20 cellular contexts compared by ENCODE assay signal in genomic region chr10:48478980-48479811, GRCh38.
DNase-seq lines count a peak whose midpoint lies in the region; ATAC-seq, FAIRE-seq and TF ChIP-seq lines count a peak whose summit lies in the region.
"Had no signal": no experiment of that assay in that cellular context is flagged by ENCODE, and none has a peak within 500 bp of the region (broad histone marks: within the 10 kb centered on the region; RNA-seq: fewer than 3 reads in every experiment).

No MANE protein-coding gene starts in this region.

- no peaks in the 10 kb centered on the region for H3K4me1 Mint-ChIP-seq in activated CD4-positive, alpha-beta T cell treated with anti-CD3 and anti-CD28 coated beads for 36 hours
- H3K4me1 Mint-ChIP-seq in WTC11, result peaks cover 60% of the 10 kb centered on the region
- H3K4me1 Mint-ChIP-seq: IgD-negative memory B cell; stimulated activated effector memory CD8-positive, alpha-beta T cell treated with anti-CD3 and anti-CD28 coated beads, Interleukin-12 subunit alpha, Interleukin-12 subunit beta, amount 100 ng/mL, for 72 hours; T-cell had no signal

- H4K8ac ChIP-seq in H1 (ENCODE audit: extremely low read depth, insufficient read depth, low read length), result no peak overlapping the region

- TF ChIP-seq CTCF in H1 (IDR thresholded peaks at IDR 0.05; ENCODE audit: control extremely low read depth in 1 of 3, insufficient read depth in 1 of 3, low read depth in 1 of 3, low read length in 3 of 3) (no peak), WTC11 (IDR thresholded peaks at IDR 0.05) (no peak)

- H3K14ac ChIP-seq in H1 (ENCODE audit: insufficient read length), result no peak overlapping the region

- no peak overlapping the region for H3K4me3 Mint-ChIP-seq in activated CD4-positive, alpha-beta T cell treated with anti-CD3 and anti-CD28 coated beads for 36 hours
- no peak overlapping the region for H3K4me3 Mint-ChIP-seq in WTC11
- H3K4me3 Mint-ChIP-seq: activated naive CD4-positive, alpha-beta T cell treated with anti-CD3 and anti-CD28 coated beads for 36 hours; IgD-negative memory B cell; stimulated activated effector memory CD8-positive, alpha-beta T cell treated with anti-CD3 and anti-CD28 coated beads, Interleukin-12 subunit alpha, Interleukin-12 subunit beta, amount 100 ng/mL, for 72 hours; T-cell had no signal

- no peak for TF ChIP-seq EP300 in H1 (IDR thresholded peaks at IDR 0.05; ENCODE audit: borderline replicate concordance in 1 of 2, low read depth in 2 of 2, low read length in 2 of 2)

- FAIRE-seq in H1 (lab: Jason Lieb, UNC), result no peak

- no peak overlapping the region for H3K4ac ChIP-seq in H1 (replicated peaks; ENCODE audit: insufficient read length, low read depth, low read length)

- no peak overlapping the region for H2AK5ac ChIP-seq in H1 (ENCODE audit: low read depth, low read length)

- H3K9me3 Mint-ChIP-seq in activated CD4-positive, alpha-beta T cell treated with anti-CD3 and anti-CD28 coated beads for 36 hours (ENCODE audit: low read depth), result no peaks in the 10 kb centered on the region
- H3K9me3 Mint-ChIP-seq in WTC11, result peaks cover 3% of the 10 kb centered on the region; the same call in 1 of the 2 replicates
- H3K9me3 Mint-ChIP-seq: activated naive CD4-positive, alpha-beta T cell treated with anti-CD3 and anti-CD28 coated beads for 36 hours; stimulated activated effector memory CD8-positive, alpha-beta T cell treated with anti-CD3 and anti-CD28 coated beads, Interleukin-12 subunit alpha, Interleukin-12 subunit beta, amount 100 ng/mL, for 72 hours; T-cell had no signal

- no peaks in the 10 kb centered on the region for H3K36me3 Mint-ChIP-seq in activated CD4-positive, alpha-beta T cell treated with anti-CD3 and anti-CD28 coated beads for 36 hours (ENCODE audit: low read depth)
- H3K36me3 Mint-ChIP-seq in WTC11, result no peaks in the 10 kb centered on the region; the same call in 1 of the 2 replicates
- H3K36me3 Mint-ChIP-seq: IgD-negative memory B cell; stimulated activated effector memory CD8-positive, alpha-beta T cell treated with anti-CD3 and anti-CD28 coated beads, Interleukin-12 subunit alpha, Interleukin-12 subunit beta, amount 100 ng/mL, for 72 hours; T-cell had no signal

- H3K36me3 ChIP-seq in H1 (ENCODE audit: control insufficient read depth in 2 of 4, insufficient read depth in 4 of 4, low read length in 3 of 4), result no peaks in the 10 kb centered on the region
- H3K36me3 ChIP-seq: thyroid gland had no signal

- peaks cover 0 to 9% (median 1%) of the 10 kb centered on the region in 4 experiments; a peak in 3 of 7 replicates for H3K4me1 ChIP-seq in H1 (replicated peaks in 1 of 4; ENCODE audit: control insufficient read depth in 3 of 4, insufficient read depth in 4 of 4, low read length in 3 of 4)

- H3K4me2 ChIP-seq in H1 (ENCODE audit: insufficient read depth in 1 of 2, low read depth in 2 of 2, low read length in 2 of 2), result no peak overlapping the region

- no peak overlapping the region for H2AFZ ChIP-seq in H1 (ENCODE audit: low read length)

- no peak for TF ChIP-seq RAD21 in H1 (IDR thresholded peaks at IDR 0.05 in 1 of 2, conservative IDR thresholded peaks at IDR 0.05 in 1 of 2; ENCODE audit: low read depth in 2 of 2, low read length in 2 of 2)

- DNase-seq in activated CD8-positive, alpha-beta memory T cell treated with anti-CD3 and anti-CD28 coated beads for 24 hours, result peak; percentile 47
- DNase-seq in activated CD8-positive, alpha-beta memory T cell treated with anti-CD3 and anti-CD28 coated beads, Interleukin-2, amount 50 U/mL, for 4 hours, result no peak
- peak; percentile 17 for DNase-seq in NOMO-1 treated with dmso at 0.1 percent for 144 hours (lab: John Stamatoyannopoulos, UW; ENCODE audit: unreplicated experiment)
- DNase-seq in H1 (ENCODE audit: low read depth in 1 of 2, low spot score in 2 of 2), result no peak
- peak; percentile 10 for DNase-seq in stimulated activated CD8-positive, alpha-beta memory T cell treated with anti-CD3 and anti-CD28 coated beads, Interleukin-4, amount 100 ng/mL, for 48 hours
- no peak for DNase-seq in activated CD4-positive, alpha-beta T cell treated with anti-CD3 and anti-CD28 coated beads for 36 hours
- DNase-seq in LoVo (ENCODE audit: low spot score), result no peak
- DNase-seq in WTC11 (ENCODE audit: low spot score), result no peak
- DNase-seq: 8988T; activated naive CD4-positive, alpha-beta T cell treated with anti-CD3 and anti-CD28 coated beads for 36 hours; C1 segment of cervical spinal cord; erythroblast; NCI-H1105; RPMI8226; T-cell; thyroid gland had no signal

- 87% methylated on average over 30 of the region's 30 CpGs; no CpG with 5 or more reads in 1 of the 2 experiments for WGBS in H1 (ENCODE audit: extremely low coverage in 1 of 2, insufficient coverage in 1 of 2, insufficient read length in 1 of 2, insufficient replicate concordance in 2 of 2, low coverage in 1 of 2, low lambda C conversion rate in 2 of 2, missing lambda C conversion rate in 1 of 2), 2 experiments

- no peak for ATAC-seq in activated CD4-positive, alpha-beta T cell treated with anti-CD3 and anti-CD28 coated beads for 36 hours
- no peak for ATAC-seq in WTC11
- ATAC-seq: activated CD4-positive, CD25-positive, alpha-beta regulatory T cell treated with anti-CD3 and anti-CD28 coated beads, Interleukin-2, amount 50 U/mL, for 24 hours; stimulated activated effector memory CD8-positive, alpha-beta T cell treated with anti-CD3 and anti-CD28 coated beads, Interleukin-12 subunit alpha, Interleukin-12 subunit beta, amount 100 ng/mL, for 72 hours; T-cell had no signal

- H3K9me3 ChIP-seq in H1 (ENCODE audit: insufficient read depth in 2 of 2, low read depth in 1 of 2, low read length in 1 of 2), result no peaks in the 10 kb centered on the region
- H3K9me3 ChIP-seq: thyroid gland had no signal

- H2BK15ac ChIP-seq in H1 (ENCODE audit: low read length), result no peak overlapping the region; the same call in 1 of the 2 replicates

- no peak overlapping the region for H2BK12ac ChIP-seq in H1 (ENCODE audit: low read depth, low read length)

- H3K27me3 Mint-ChIP-seq in activated CD4-positive, alpha-beta T cell treated with anti-CD3 and anti-CD28 coated beads for 36 hours, result peaks cover 8% of the 10 kb centered on the region
- H3K27me3 Mint-ChIP-seq in WTC11 (ENCODE audit: low read depth), result no peaks in the 10 kb centered on the region; the same call in 1 of the 2 replicates

- H2BK120ac ChIP-seq in H1 (replicated peaks; ENCODE audit: low read depth, low read length), result no peak overlapping the region

- no peak for TF ChIP-seq POLR2A in H1 (IDR thresholded peaks at IDR 0.05; ENCODE audit: control extremely low read depth in 1 of 2, low read depth in 2 of 2, low read length in 2 of 2)

- no peaks in the 10 kb centered on the region for H4K20me1 ChIP-seq in H1 (replicated peaks in 1 of 2; ENCODE audit: control insufficient read depth in 1 of 2, insufficient read depth in 2 of 2, low read length in 2 of 2)

- H3K23me2 ChIP-seq in H1 (ENCODE audit: low read depth, low read length), result no peaks in the 10 kb centered on the region

- no peaks in the 10 kb centered on the region for H3K27me3 ChIP-seq in H1 (replicated peaks in 1 of 4; ENCODE audit: control insufficient read depth in 3 of 4, extremely low read depth in 1 of 4, insufficient read depth in 3 of 4, low read length in 3 of 4)
- H3K27me3 ChIP-seq: thyroid gland had no signal

- H4K5ac ChIP-seq in H1 (ENCODE audit: insufficient read length, low read depth, low read length), result no peak overlapping the region

- 0 out of 2 replicates have a peak, but pooled peaks cover 2% of the 10 kb centered on the region for H3K79me1 ChIP-seq in H1 (ENCODE audit: low read depth, low read length)

- H3K56ac ChIP-seq in H1 (replicated peaks; ENCODE audit: insufficient read length, low read depth, low read length), result no peak overlapping the region

- no peak overlapping the region for H3K27ac Mint-ChIP-seq in activated CD4-positive, alpha-beta T cell treated with anti-CD3 and anti-CD28 coated beads for 36 hours
- no peak overlapping the region for H3K27ac Mint-ChIP-seq in WTC11
- H3K27ac Mint-ChIP-seq: activated naive CD4-positive, alpha-beta T cell treated with anti-CD3 and anti-CD28 coated beads for 36 hours; IgD-negative memory B cell; stimulated activated effector memory CD8-positive, alpha-beta T cell treated with anti-CD3 and anti-CD28 coated beads, Interleukin-12 subunit alpha, Interleukin-12 subunit beta, amount 100 ng/mL, for 72 hours; T-cell had no signal

- 0 out of 2 replicates have a peak overlapping the region, but pooled peaks have one; percentile 68 for H2BK5ac ChIP-seq in H1 (ENCODE audit: low read depth, low read length)

- H4K91ac ChIP-seq in H1 (replicated peaks; ENCODE audit: insufficient read length, low read length), result no peak overlapping the region

- H3K18ac ChIP-seq in H1 (ENCODE audit: extremely low read depth, low read length), result no peak overlapping the region

- H3K9ac ChIP-seq in H1 (replicated peaks in 1 of 4; ENCODE audit: extremely low read depth in 1 of 4, low read depth in 3 of 4, low read length in 3 of 4), result no peak overlapping the region

- POLR2A ChIA-PET in H1 (lab: Charles Lee; ENCODE audit: partially characterized antibody) (no interaction called here), WTC11 (lab: Charles Lee) (no interaction called here)
- POLR2A ChIA-PET in activated CD4-positive, alpha-beta T cell treated with anti-CD3 and anti-CD28 coated beads for 36 hours (lab: Charles Lee), result no interaction called here

- H3K27ac ChIP-seq in H1 (ENCODE audit: low read depth, low read length), result no peak overlapping the region
- H3K27ac ChIP-seq: HL-60, thyroid gland had no signal

- H3K4me3 ChIP-seq in H1 (ENCODE audit: extremely low read depth in 1 of 4, insufficient read depth in 2 of 4, low read depth in 3 of 4, low read length in 4 of 4), result no peak overlapping the region
- H3K4me3 ChIP-seq: thyroid gland had no signal

- intact Hi-C loops in activated CD4-positive, alpha-beta T cell treated with anti-CD3 and anti-CD28 coated beads for 36 hours (cut with DNase I, micrococcal nuclease), result no loop called here

- CTCF ChIA-PET in H1 (lab: Charles Lee; ENCODE audit: partially characterized antibody) (interaction anchor here (1.0 to 1.7 kb wide), 4 partner anchors 9 to 130 kb away, joined by 3 to 4 read pairs (median 4); no protein-coding TSS in a partner anchor), WTC11 (lab: Charles Lee) (no interaction called here)
- CTCF ChIA-PET in activated CD4-positive, alpha-beta T cell treated with anti-CD3 and anti-CD28 coated beads for 36 hours (lab: Charles Lee), result no interaction called here

- no peak overlapping the region for H2BK20ac ChIP-seq in H1 (ENCODE audit: low read length)

- H3K23ac ChIP-seq in H1 (ENCODE audit: insufficient read length), result no peak overlapping the region

- no peaks in the 10 kb centered on the region for H3K79me2 ChIP-seq in H1 (ENCODE audit: control insufficient read depth in 1 of 2, insufficient read depth in 2 of 2, low read length in 2 of 2)

TF ChIP-seq in H1, 55 proteins besides CTCF, POLR2A, EP300 and RAD21 (continues in another document):
- no peak for TF ChIP-seq SAP30 (IDR thresholded peaks at IDR 0.05; ENCODE audit: insufficient read depth, insufficient replicate concordance, low read length)
- TF ChIP-seq CBX8 (IDR thresholded peaks at IDR 0.05; ENCODE audit: borderline replicate concordance, low read depth, low read length), result no peak

Comparison
In these comparisons a context has a peak if more than half of its experiments do, and no peak if none do; other contexts are left out.
1. DNase-seq: peak in activated CD8-positive, alpha-beta memory T cell treated with anti-CD3 and anti-CD28 coated beads for 24 hours (single experiment), NOMO-1 treated with dmso at 0.1 percent for 144 hours (single experiment) and stimulated activated CD8-positive, alpha-beta memory T cell treated with anti-CD3 and anti-CD28 coated beads, Interleukin-4, amount 100 ng/mL, for 48 hours (single experiment); none in activated CD8-positive, alpha-beta memory T cell treated with anti-CD3 and anti-CD28 coated beads, Interleukin-2, amount 50 U/mL, for 4 hours (single experiment), H1 (0 of 2), activated CD4-positive, alpha-beta T cell treated with anti-CD3 and anti-CD28 coated beads for 36 hours (single experiment), LoVo (single experiment) and WTC11 (single experiment).